ENCODE assay signal across 8 cellular contexts in genomic region chr3:66407281-66408218, GRCh38.
DNase-seq lines count a peak whose midpoint lies in the region; ATAC-seq and TF ChIP-seq lines count a peak whose summit lies in the region.

No MANE protein-coding gene starts in this region.

- CTCF ChIA-PET in AG04449 (lab: Yijun Ruan, JAX): interaction anchor here (0.6 to 12.3 kb wide), 89 partner anchors 8 to 434 kb away, joined by 3 to 248 read pairs (median 5); partner anchors contain the start of gene LRIG1

- H3K4me1 ChIP-seq in right cardiac atrium (ENCODE audit: control insufficient read depth, insufficient read depth, low read length) (peaks cover under 1% of the 10 kb centered on the region), gastrocnemius medialis (peaks cover 61 to 69% of the 10 kb centered on the region in 2 donors)

- DNase-seq in AG04449 (ENCODE audit: low read depth, low spot score) (no peak), right cardiac atrium (peak; percentile 67 to 91 (median 89)), gastrocnemius medialis (peak; percentile 57 to 84), NCI-H2171 treated with DMSO at 0.1 percent for 48 hours (lab: John Stamatoyannopoulos, UW) (no peak)
- peak; percentile 38 for DNase-seq in activated naive CD8-positive, alpha-beta T cell treated with anti-CD3 and anti-CD28 coated beads, Interleukin-2, amount 50 U/mL, for 16 hours (ENCODE audit: low read depth, low spot score)

- WGBS in right cardiac atrium: 70% methylated on average over 23 of the region's 23 CpGs

- no peak overlapping the region for H3K4me2 ChIP-seq in SU-DHL-6 (ENCODE audit: low read depth, low read length, poor library complexity, severe bottlenecking)

- H3F3A ChIP-seq in SU-DHL-6 (ENCODE audit: insufficient read depth): no peaks in the 10 kb centered on the region

- no peak for TF ChIP-seq POLR2A in GM18505 (IDR thresholded peaks at IDR 0.05; ENCODE audit: borderline replicate concordance, extremely low read depth, insufficient read depth, insufficient read length)
- TF ChIP-seq POLR2A in gastrocnemius medialis (IDR thresholded peaks at IDR 0.05): no peak

- H3K9ac ChIP-seq in SU-DHL-6 (ENCODE audit: low read length): no peak overlapping the region

- in situ Hi-C loops in gastrocnemius medialis (cut with MboI; ENCODE audit: low sequenced_read_pairs in 4 of 4): loop anchor here in 3 of 4 donors (5.0 to 10.0 kb wide), 2 partner anchors 95 to 407 kb away; partner anchors contain the start of gene LRIG1 (in 1 of the 3)

- H3K27me3 ChIP-seq in SU-DHL-6 (ENCODE audit: low read length) (no peaks in the 10 kb centered on the region), right cardiac atrium (ENCODE audit: control insufficient read depth, insufficient read depth) (no peaks in the 10 kb centered on the region), gastrocnemius medialis (no peaks in the 10 kb centered on the region)

- intact Hi-C loops in right cardiac atrium (cut with DNase I) (loop anchor here in 3 of 4 donors (5.0 to 10.0 kb wide), 4 partner anchors 95 to 410 kb away; partner anchors contain the start of gene LRIG1 (in 1 of the 3)), gastrocnemius medialis (cut with DNase I; ENCODE audit: low total_unique reads) (loop anchor here (1.0 to 5.0 kb wide), 4 partner anchors 93 to 409 kb away; partner anchors contain the start of gene LRIG1)

- TF ChIP-seq CTCF in AG04449 (IDR thresholded peaks at IDR 0.05; ENCODE audit: insufficient read depth, low read length, missing control alignments): peak; percentile 93
- TF ChIP-seq CTCF in SU-DHL-6 (IDR thresholded peaks at IDR 0.05; ENCODE audit: insufficient read depth, low read length, poor library complexity, severe bottlenecking): peak; percentile 71
- peak; percentile 91 to 98 (median 96) for TF ChIP-seq CTCF in gastrocnemius medialis (IDR thresholded peaks at IDR 0.05 in 4 of 5, conservative IDR thresholded peaks at IDR 0.05 in 1 of 5)

- POLR2A ChIA-PET in AG04449 (lab: Yijun Ruan, JAX): interaction anchor here (1.3 kb wide), 1 partner anchor 21 kb away, joined by 4 read pairs; no protein-coding TSS in a partner anchor

- H4K20me1 ChIP-seq in SU-DHL-6 (ENCODE audit: low read depth, low read length): no peaks in the 10 kb centered on the region

- no peak overlapping the region for H2AFZ ChIP-seq in SU-DHL-6 (ENCODE audit: low read depth, low read length, severe bottlenecking)

- H3K36me3 ChIP-seq in SU-DHL-6 (ENCODE audit: low read length): no peaks in the 10 kb centered on the region
- peaks cover 0 to 20% of the 10 kb centered on the region in 2 donors for H3K36me3 ChIP-seq in gastrocnemius medialis

- H3K27ac ChIP-seq in SU-DHL-6 (ENCODE audit: low read depth, low read length): no peak overlapping the region
- no peak overlapping the region for H3K27ac ChIP-seq in right cardiac atrium (ENCODE audit: low read length)
- H3K27ac ChIP-seq in gastrocnemius medialis: peak overlapping the region; percentile 77 to 92 (median 80)

- H3K79me2 ChIP-seq in SU-DHL-6 (ENCODE audit: insufficient read depth, low read length): no peaks in the 10 kb centered on the region

- H3K4me3 ChIP-seq in AG04449 (ENCODE audit: low read depth, low read length) (no peak overlapping the region), SU-DHL-6 (ENCODE audit: insufficient read depth, low read length, poor library complexity, severe bottlenecking) (no peak overlapping the region), right cardiac atrium (ENCODE audit: low read length) (no peak overlapping the region), gastrocnemius medialis (no peak overlapping the region)

- ATAC-seq in GM18505 (IDR thresholded peaks at IDR 0.05; ENCODE audit: unreplicated experiment): peak; percentile 77
- peak; percentile 83 for ATAC-seq in HG02981 (IDR thresholded peaks at IDR 0.05; ENCODE audit: unreplicated experiment)
- peak; percentile 64 to 65 for ATAC-seq in right cardiac atrium
- peak; percentile 32 to 61 for ATAC-seq in gastrocnemius medialis

- no peaks in the 10 kb centered on the region for H3K9me3 ChIP-seq in SU-DHL-6 (ENCODE audit: insufficient read depth, low read length)
- no peaks in the 10 kb centered on the region for H3K9me3 ChIP-seq in right cardiac atrium (ENCODE audit: control insufficient read depth, low read length)
- H3K9me3 ChIP-seq in gastrocnemius medialis: no peaks in the 10 kb centered on the region

- no peaks in the 10 kb centered on the region for H3K9me2 ChIP-seq in SU-DHL-6 (replicated peaks; ENCODE audit: insufficient read depth, low read length)

Comparison
In these comparisons a context has a peak if more than half of its experiments do, and no peak if none do; other contexts are left out.
1. DNase-seq: peak in activated naive CD8-positive, alpha-beta T cell treated with anti-CD3 and anti-CD28 coated beads, Interleukin-2, amount 50 U/mL, for 16 hours (single experiment), right cardiac atrium (3 of 3) and gastrocnemius medialis (2 of 2); none in AG04449 (single experiment) and NCI-H2171 treated with DMSO at 0.1 percent for 48 hours (single experiment).
2. H3K27ac ChIP-seq: peak in gastrocnemius medialis (4 of 4); none in SU-DHL-6 (single experiment) and right cardiac atrium (single experiment).
3. Peak in every context shown above with its lines, with median percentiles within 50 percentile points of each other: CTCF ChIP-seq and ATAC-seq.